35 cellular contexts compared by ENCODE assay signal in genomic region chr6:156471000-156471399, GRCh38.
"Had no signal": no experiment of that assay in that cellular context is flagged by ENCODE, and none has a peak within 500 bp of the region (broad histone marks: within the 10 kb centered on the region; RNA-seq: fewer than 3 reads in every experiment).

No MANE protein-coding gene starts in this region.

- H3K27me3 ChIP-seq: MG63 had no signal

- H3K9me3 ChIP-seq: MG63 had no signal

- H3K4me3 ChIP-seq: MG63 had no signal

- H3K36me3 ChIP-seq: MG63 had no signal

- DNase-seq: Kasumi-1, MG63, MM.1S, MV-4-11, NCI-H1048, NCI-H1092, NCI-H1092 treated with DMSO at 0.1 percent for 48 hours, NCI-H1105, NCI-H1105 treated with DMSO at 0.1 percent for 48 hours, NCI-H1417, NCI-H1417 treated with DMSO at 0.1 percent for 48 hours, NCI-H1436, NCI-H1436 treated with DMSO at 0.1 percent for 48 hours, NCI-H146, NCI-H1694, NCI-H1694 treated with DMSO at 0.1 percent for 48 hours, NCI-H187, NCI-H187 treated with DMSO at 0.1 percent for 48 hours, NCI-H1930, NCI-H2029, NCI-H2029 treated with DMSO at 0.1 percent for 48 hours, NCI-H2081, NCI-H2081 treated with DMSO at 0.1 percent for 48 hours, NCI-H2107, NCI-H2171, NCI-H2171 treated with DMSO at 0.1 percent for 48 hours, NCI-H2227 treated with DMSO at 0.1 percent for 48 hours, NCI-H226, NCI-H345, NCI-H446, NCI-H446 treated with DMSO at 0.1 percent for 48 hours, NCI-H510A, NCI-H510A treated with DMSO at 0.1 percent for 48 hours, NCI-H524, NCI-H524 treated with DMSO at 0.1 percent for 48 hours had no signal
